ENCODE assay signal across 8 cellular contexts in genomic region chr11:118530683-118531596, GRCh38. TPM values are rescaled to one million over a fixed set of nuclear protein-coding genes. Genes with fewer than 3 reads are reported as not detected.
DNase-seq lines count a peak whose midpoint lies in the region; ATAC-seq and TF ChIP-seq lines count a peak whose summit lies in the region.

Gene TMEM25, plus strand, starts transcription at chr11:118531192. Its CDS starts 610 bp downstream, at chr11:118531802.

- TF ChIP-seq CTCF in 22Rv1 (IDR thresholded peaks at IDR 0.05) = no peak
- no peak for TF ChIP-seq CTCF in RWPE2 (IDR thresholded peaks at IDR 0.05; ENCODE audit: poor library complexity, severe bottlenecking)
- no peak for TF ChIP-seq CTCF in subcutaneous adipose tissue (IDR thresholded peaks at IDR 0.05; ENCODE audit: low read depth)

- H3K27ac ChIP-seq in 22Rv1 = peak within 1 kb of the TSS; percentile 88
- peak within 1 kb of the TSS; percentile 25 for H3K27ac ChIP-seq in RWPE2 (ENCODE audit: poor library complexity, severe bottlenecking)

- no peaks in the 10 kb centered on the region for H3K9me3 ChIP-seq in RWPE2 (ENCODE audit: severe bottlenecking)

- ATAC-seq in GM18517 (IDR thresholded peaks at IDR 0.05; ENCODE audit: unreplicated experiment) (peak; percentile 50), HG03439 (IDR thresholded peaks at IDR 0.05; ENCODE audit: unreplicated experiment) (peak; percentile 58), RWPE2 (ENCODE audit: low read depth) (peak; percentile 80)

- H3K4me3 ChIP-seq in RWPE2 (ENCODE audit: severe bottlenecking) = peak within 1 kb of the TSS; percentile 90

- H3K36me3 ChIP-seq in RWPE2 (ENCODE audit: low read depth) = no peaks in the 10 kb centered on the region; the same call in 1 of the 2 replicates

- peaks cover 6% of the 10 kb centered on the region for H3K4me1 ChIP-seq in RWPE2 (ENCODE audit: insufficient read depth, poor library complexity, severe bottlenecking)

- no peaks in the 10 kb centered on the region for H3K27me3 ChIP-seq in RWPE2 (ENCODE audit: insufficient read depth, poor library complexity, severe bottlenecking)

- DNase-seq in RWPE2 (ENCODE audit: low spot score) (peak; percentile 76), glomerular visceral epithelial cell (ENCODE audit: extremely low spot score) (peak; percentile 39), occipital lobe (lab: John Stamatoyannopoulos, UW) (peak; percentile 79)
- DNase-seq in activated naive CD4-positive, alpha-beta T cell (lab: John Stamatoyannopoulos, UW) = peak; percentile 36 to 70 (median 50)

RNA-seq across cellular contexts. Expression of gene TMEM25, which starts in this region (rescaled TPM):
- 40.7 TPM for total RNA-seq in occipital lobe
- 10 to 100 TPM in 3 of 4 donors, 1 to 10 TPM in 1; 6.8 to 21.9 (median 14.4) TPM for total RNA-seq in subcutaneous adipose tissue

Comparison
In these comparisons a context has a peak if more than half of its experiments do, and no peak if none do; other contexts are left out.
1. Peak in every context shown above with its lines: DNase-seq, ATAC-seq, H3K4me3 ChIP-seq and H3K27ac ChIP-seq.